Comparison of ENCODE assay signal across 22 cellular contexts in the genomic region with DNA sequence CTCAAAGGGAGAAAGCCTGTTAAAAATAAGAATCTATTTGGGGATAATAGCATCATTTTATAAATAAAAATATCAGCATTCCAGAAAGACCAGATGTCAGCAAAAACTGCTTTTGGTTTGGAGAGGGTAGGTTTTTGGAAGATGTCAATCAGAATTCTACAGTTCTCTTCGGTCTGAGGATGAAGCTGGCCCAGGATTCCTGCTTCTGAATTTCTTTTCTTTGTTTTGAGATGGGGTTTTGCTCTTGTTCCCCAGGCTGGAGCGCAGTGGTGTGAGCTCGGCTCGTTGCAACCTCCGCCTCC. TPM values are rescaled to one million over a fixed set of nuclear protein-coding genes. Genes with fewer than 3 reads are reported as not detected.
DNase-seq lines count a peak whose midpoint lies in the region; FAIRE-seq and TF ChIP-seq lines count a peak whose summit lies in the region.
"Had no signal": no experiment of that assay in that cellular context is flagged by ENCODE, and none has a peak within 500 bp of the region (broad histone marks: within the 10 kb centered on the region; RNA-seq: fewer than 3 reads in every experiment).

No MANE protein-coding gene starts in this region.

- BruUV-seq in A673 (replicated peaks; lab: Mats Ljungman, UMichigan), result no TSS peak

- 71 to 85% (median 80%) methylated on average over 4 to 5 of the region's 5 CpGs for WGBS in small intestine, 3 donors

- H3K4me1 Mint-ChIP-seq in CD14-positive monocyte, result peaks cover 53% of the 10 kb centered on the region
- peaks cover 17 to 22% (median 19%) of the 10 kb centered on the region in 3 donors for H3K4me1 Mint-ChIP-seq in IgD-negative memory B cell
- peaks cover 15% of the 10 kb centered on the region for H3K4me1 Mint-ChIP-seq in activated naive CD8-positive, alpha-beta T cell treated with anti-CD3 and anti-CD28 coated beads for 36 hours
- H3K4me1 Mint-ChIP-seq in CD8-positive, alpha-beta memory T cell, result peaks cover 0 to 5% (median 0%) of the 10 kb centered on the region in 3 donors
- H3K4me1 Mint-ChIP-seq: brain had no signal

- H3K9me3 ChIP-seq in small intestine (ENCODE audit: control insufficient read depth, low read depth) (no peaks in the 10 kb centered on the region), A673 (ENCODE audit: low read depth, low read length, poor library complexity, severe bottlenecking) (no peaks in the 10 kb centered on the region)
- no peaks in the 10 kb centered on the region for H3K9me3 ChIP-seq in CD8-positive, alpha-beta memory T cell (ENCODE audit: low read length)
- H3K9me3 ChIP-seq: left ventricle myocardium inferior had no signal

- TF ChIP-seq CTCF in CD14-positive monocyte (IDR thresholded peaks at IDR 0.05) (no peak), A673 (conservative IDR thresholded peaks at IDR 0.05; ENCODE audit: low read depth, low read length) (no peak)

- intact Hi-C loops in CD14-positive monocyte (cut with micrococcal nuclease) (loop anchor here in 1 of 2 donors (1.0 to 5.0 kb wide), 2 partner anchors 10 to 34 kb away; a partner anchor contains a TSS), A673 (cut with micrococcal nuclease; ENCODE audit: unreplicated experiment) (no loop called here)

- H3K9me3 Mint-ChIP-seq in CD14-positive monocyte, result no peaks in the 10 kb centered on the region
- no peaks in the 10 kb centered on the region for H3K9me3 Mint-ChIP-seq in IgD-negative memory B cell
- H3K9me3 Mint-ChIP-seq in activated naive CD8-positive, alpha-beta T cell treated with anti-CD3 and anti-CD28 coated beads for 36 hours, result no peaks in the 10 kb centered on the region
- no peaks in the 10 kb centered on the region for H3K9me3 Mint-ChIP-seq in CD8-positive, alpha-beta memory T cell
- H3K9me3 Mint-ChIP-seq: activated naive CD8-positive, alpha-beta T cell treated with anti-CD3 and anti-CD28 coated beads, Interleukin-2, amount 10 ng/mL, durations not matched to agents 7 days and 5 days; brain had no signal

- H3K27me3 Mint-ChIP-seq in CD14-positive monocyte (ENCODE audit: low read depth in 3 of 3) (peaks cover 2 to 5% (median 2%) of the 10 kb centered on the region in 3 donors), IgD-negative memory B cell (no peaks in the 10 kb centered on the region)
- no peaks in the 10 kb centered on the region for H3K27me3 Mint-ChIP-seq in activated naive CD8-positive, alpha-beta T cell treated with anti-CD3 and anti-CD28 coated beads for 36 hours
- H3K27me3 Mint-ChIP-seq in CD8-positive, alpha-beta memory T cell, result no peaks in the 10 kb centered on the region
- H3K27me3 Mint-ChIP-seq: activated CD4-positive, alpha-beta T cell treated with anti-CD3 and anti-CD28 coated beads for 36 hours; activated CD8-positive, alpha-beta memory T cell treated with anti-CD3 and anti-CD28 coated beads, Interleukin-2, amount 10 ng/mL, durations not matched to agents 7 days and 5 days; activated naive CD8-positive, alpha-beta T cell treated with anti-CD3 and anti-CD28 coated beads, Interleukin-2, amount 10 ng/mL, durations not matched to agents 7 days and 5 days; brain; progenitor cell of endocrine pancreas had no signal

- H3K27ac ChIP-seq in small intestine (ENCODE audit: low read depth in 1 of 2, low read length in 1 of 2) (peak overlapping the region; percentile 70 to 86), A673 (ENCODE audit: low read depth, low read length, poor library complexity, severe bottlenecking) (no peak overlapping the region)
- H3K27ac ChIP-seq in CD8-positive, alpha-beta memory T cell (ENCODE audit: low read depth, low read length), result no peak overlapping the region
- H3K27ac ChIP-seq: coronary artery, left ventricle myocardium inferior had no signal

- peaks cover 5 to 26% of the 10 kb centered on the region in 2 donors for H3K4me1 ChIP-seq in small intestine (ENCODE audit: control insufficient read depth in 2 of 2, insufficient read depth in 1 of 2, low read depth in 1 of 2, low read length in 1 of 2)
- H3K4me1 ChIP-seq in CD8-positive, alpha-beta memory T cell (ENCODE audit: insufficient read depth, low read length), result no peaks in the 10 kb centered on the region
- H3K4me1 ChIP-seq in A673 (ENCODE audit: insufficient read depth, low read length, poor library complexity, severe bottlenecking), result no peaks in the 10 kb centered on the region

- H3K27me3 ChIP-seq in small intestine (ENCODE audit: control insufficient read depth in 2 of 2, insufficient read depth in 2 of 2, low read length in 2 of 2) (no peaks in the 10 kb centered on the region), A673 (replicated peaks; ENCODE audit: insufficient read depth, low read depth, low read length, poor library complexity) (no peaks in the 10 kb centered on the region)
- H3K27me3 ChIP-seq in CD8-positive, alpha-beta memory T cell (ENCODE audit: insufficient read depth, low read length, poor library complexity, severe bottlenecking), result no peaks in the 10 kb centered on the region

- peak overlapping the region; percentile 16 to 26 for H3K4me3 Mint-ChIP-seq in CD14-positive monocyte
- H3K4me3 Mint-ChIP-seq in IgD-negative memory B cell, result peak overlapping the region in 3 of 4 donors; percentile 38 to 95 (median 90)
- H3K4me3 Mint-ChIP-seq in activated naive CD8-positive, alpha-beta T cell treated with anti-CD3 and anti-CD28 coated beads for 36 hours, result no peak overlapping the region
- H3K4me3 Mint-ChIP-seq in CD8-positive, alpha-beta memory T cell, result no peak overlapping the region
- H3K4me3 Mint-ChIP-seq: activated CD4-positive, alpha-beta T cell treated with anti-CD3 and anti-CD28 coated beads for 36 hours; activated CD8-positive, alpha-beta memory T cell treated with anti-CD3 and anti-CD28 coated beads, Interleukin-2, amount 10 ng/mL, durations not matched to agents 7 days and 5 days; activated naive CD8-positive, alpha-beta T cell treated with anti-CD3 and anti-CD28 coated beads, Interleukin-2, amount 10 ng/mL, durations not matched to agents 7 days and 5 days; brain had no signal

- DNase-seq in CD14-positive monocyte (ENCODE audit: low spot score) (no peak), small intestine (no peak), islet precursor cell (no peak), A673 (ENCODE audit: low spot score) (no peak)
- DNase-seq in activated naive CD8-positive, alpha-beta T cell treated with anti-CD3 and anti-CD28 coated beads for 36 hours, result no peak
- DNase-seq in CD8-positive, alpha-beta memory T cell, result no peak
- no peak for DNase-seq in stimulated activated CD4-positive, alpha-beta T cell treated with anti-CD3 and anti-CD28 coated beads, Interleukin-1b, Interleukin-23, amount 100 ng/mL, for 48 hours
- DNase-seq: activated CD4-positive, alpha-beta T cell treated with anti-CD3 and anti-CD28 coated beads for 36 hours; activated CD8-positive, alpha-beta memory T cell treated with anti-CD3 and anti-CD28 coated beads, Interleukin-2, amount 10 ng/mL, durations not matched to agents 7 days and 5 days; activated naive CD8-positive, alpha-beta T cell treated with anti-CD3 and anti-CD28 coated beads, Interleukin-2, amount 10 ng/mL, durations not matched to agents 7 days and 5 days; DMS79; HCEC 1CT; left ventricle myocardium inferior; NCI-H510A; stimulated activated CD4-positive, alpha-beta T cell treated with anti-CD3 and anti-CD28 coated beads, Interleukin-4, amount 100 ng/mL, for 1 hour; SW 1271 had no signal

- H3K27ac Mint-ChIP-seq in CD14-positive monocyte, result peak overlapping the region in 3 of 7 donors; percentile 66 to 73 (median 71)
- peak overlapping the region; percentile 93 to 98 (median 94) for H3K27ac Mint-ChIP-seq in IgD-negative memory B cell
- peak overlapping the region; percentile 25 for H3K27ac Mint-ChIP-seq in activated naive CD8-positive, alpha-beta T cell treated with anti-CD3 and anti-CD28 coated beads for 36 hours
- no peak overlapping the region for H3K27ac Mint-ChIP-seq in CD8-positive, alpha-beta memory T cell
- H3K27ac Mint-ChIP-seq: activated CD4-positive, alpha-beta T cell treated with anti-CD3 and anti-CD28 coated beads for 36 hours; activated CD8-positive, alpha-beta memory T cell treated with anti-CD3 and anti-CD28 coated beads, Interleukin-2, amount 10 ng/mL, durations not matched to agents 7 days and 5 days; activated naive CD8-positive, alpha-beta T cell treated with anti-CD3 and anti-CD28 coated beads, Interleukin-2, amount 10 ng/mL, durations not matched to agents 7 days and 5 days; progenitor cell of endocrine pancreas had no signal

- FAIRE-seq in small intestine (lab: Jason Lieb, UNC), result no peak
- FAIRE-seq: endometrium, HTR-8/SVneo had no signal

- H3K36me3 ChIP-seq in small intestine (ENCODE audit: control insufficient read depth in 2 of 2, insufficient read depth in 2 of 2, low read length in 2 of 2) (no peaks in the 10 kb centered on the region), A673 (ENCODE audit: insufficient read depth, low read length, poor library complexity, severe bottlenecking) (no peaks in the 10 kb centered on the region)
- H3K36me3 ChIP-seq in CD8-positive, alpha-beta memory T cell (ENCODE audit: insufficient read depth, low read length), result no peaks in the 10 kb centered on the region
- H3K36me3 ChIP-seq: left ventricle myocardium inferior had no signal

- CTCF ChIA-PET in CD8-positive, alpha-beta memory T cell (lab: Charles Lee), result no interaction called here
- CTCF ChIA-PET in A673 (lab: Charles Lee), result no interaction called here

- POLR2A ChIA-PET in CD8-positive, alpha-beta memory T cell (lab: Charles Lee), result no interaction called here
- POLR2A ChIA-PET in A673 (lab: Charles Lee; ENCODE audit: low non-redundant PET), result no interaction called here

- peaks cover 68 to 89% of the 10 kb centered on the region in 2 donors for H3K36me3 Mint-ChIP-seq in CD14-positive monocyte
- peaks cover 6% of the 10 kb centered on the region for H3K36me3 Mint-ChIP-seq in IgD-negative memory B cell
- H3K36me3 Mint-ChIP-seq in activated naive CD8-positive, alpha-beta T cell treated with anti-CD3 and anti-CD28 coated beads for 36 hours, result no peaks in the 10 kb centered on the region
- no peaks in the 10 kb centered on the region for H3K36me3 Mint-ChIP-seq in CD8-positive, alpha-beta memory T cell
- H3K36me3 Mint-ChIP-seq: activated CD8-positive, alpha-beta memory T cell treated with anti-CD3 and anti-CD28 coated beads, Interleukin-2, amount 10 ng/mL, durations not matched to agents 7 days and 5 days; activated naive CD8-positive, alpha-beta T cell treated with anti-CD3 and anti-CD28 coated beads, Interleukin-2, amount 10 ng/mL, durations not matched to agents 7 days and 5 days had no signal

- H3K4me3 ChIP-seq in small intestine (ENCODE audit: low read depth in 1 of 2, low read length in 2 of 2), result no peak overlapping the region
- no peak overlapping the region for H3K4me3 ChIP-seq in CD8-positive, alpha-beta memory T cell (ENCODE audit: low read length)
- H3K4me3 ChIP-seq in A673 (ENCODE audit: low read depth, low read length, poor library complexity, severe bottlenecking), result no peak overlapping the region
- H3K4me3 ChIP-seq: coronary artery, left ventricle myocardium inferior had no signal

RNA-seq across cellular contexts. Expression of a gene that starts 31.0 kb away (rescaled TPM):
- polyA plus RNA-seq in CD14-positive monocyte (10 to 100 TPM; 43.5 to 45.0 TPM), IgD-negative memory B cell (32.1 TPM), small intestine (10 to 100 TPM; 39.8 to 51.2 (median 47.8) TPM)
- total RNA-seq in activated naive CD8-positive, alpha-beta T cell treated with anti-CD3 and anti-CD28 coated beads for 36 hours, result 10 to 100 TPM; 54.9 to 58.4 TPM
- total RNA-seq in CD8-positive, alpha-beta memory T cell, result 10 to 100 TPM; 80.5 to 85.0 TPM
- 39.6 TPM for polyA plus RNA-seq in CD8-positive, alpha-beta memory T cell
- total RNA-seq in A673 (2021), result 75.7 and 93.1 TPM in 2 replicates

RNA-seq across cellular contexts. Expression of a gene that starts 35.1 kb away (rescaled TPM):
- polyA plus RNA-seq in CD14-positive monocyte (100 to 1,000 TPM; 115 to 151 TPM), IgD-negative memory B cell (27.3 TPM), small intestine (10 to 100 TPM in 1 of 3 donors, 1 to 10 TPM in 2; 2.9 to 16.3 (median 3.5) TPM)
- total RNA-seq in activated naive CD8-positive, alpha-beta T cell treated with anti-CD3 and anti-CD28 coated beads for 36 hours, result 1 to 10 TPM; 3.7 to 4.6 TPM
- total RNA-seq in CD8-positive, alpha-beta memory T cell, result 10 to 100 TPM in 1 of 2 experiments, 1 to 10 TPM in 1; 9.0 to 10.2 TPM
- 1.6 TPM for polyA plus RNA-seq in CD8-positive, alpha-beta memory T cell
- 0.06 and 1.2 TPM in 2 replicates for total RNA-seq in A673 (2021)

RNA-seq across cellular contexts. Expression of a gene that starts 52.0 kb away (rescaled TPM):
- 1 to 10 TPM; 5.2 to 6.3 TPM for polyA plus RNA-seq in CD14-positive monocyte
- 0.19 TPM for polyA plus RNA-seq in IgD-negative memory B cell
- total RNA-seq in activated naive CD8-positive, alpha-beta T cell treated with anti-CD3 and anti-CD28 coated beads for 36 hours, result 1 to 10 TPM; 2.5 to 2.6 TPM
- 1 to 10 TPM; 7.7 to 10.0 (median 8.9) TPM for polyA plus RNA-seq in small intestine
- under 1 TPM; 0.71 to 0.94 TPM for total RNA-seq in CD8-positive, alpha-beta memory T cell
- 0.39 TPM for polyA plus RNA-seq in CD8-positive, alpha-beta memory T cell
- 0.24 TPM in 1 of 2 replicates, not detected in the other for total RNA-seq in A673 (2021)

RNA-seq across cellular contexts. Expression of a gene that starts 56.1 kb away (rescaled TPM):
- polyA plus RNA-seq in CD14-positive monocyte (10 to 100 TPM; 49.4 to 49.5 TPM), IgD-negative memory B cell (2.6 TPM), small intestine (100 to 1,000 TPM in 1 of 3 donors, 10 to 100 TPM in 2; 24.1 to 122 (median 85.7) TPM)
- total RNA-seq in activated naive CD8-positive, alpha-beta T cell treated with anti-CD3 and anti-CD28 coated beads for 36 hours, result 1 to 10 TPM; 3.2 to 3.4 TPM
- total RNA-seq in CD8-positive, alpha-beta memory T cell, result 1 to 10 TPM; 2.1 to 3.0 TPM
- 3.7 TPM for polyA plus RNA-seq in CD8-positive, alpha-beta memory T cell
- total RNA-seq in A673 (2021), result 0.73 and 1.6 TPM in 2 replicates

Comparison
In these comparisons a context has a peak if more than half of its experiments do, and no peak if none do; other contexts are left out.
1. H3K27ac Mint-ChIP-seq: peak in IgD-negative memory B cell (3 of 3) and activated naive CD8-positive, alpha-beta T cell treated with anti-CD3 and anti-CD28 coated beads for 36 hours (single experiment); none in CD8-positive, alpha-beta memory T cell (0 of 8).
2. H3K4me3 Mint-ChIP-seq: peak in CD14-positive monocyte (2 of 2) and IgD-negative memory B cell (3 of 4); none in activated naive CD8-positive, alpha-beta T cell treated with anti-CD3 and anti-CD28 coated beads for 36 hours (single experiment) and CD8-positive, alpha-beta memory T cell (0 of 7).
3. H3K27ac ChIP-seq: peak in small intestine (2 of 2); none in CD8-positive, alpha-beta memory T cell (single experiment) and A673 (single experiment).